Comparison of ENCODE assay signal across 24 cellular contexts in genomic region chr7:30022991-30023390, GRCh38. TPM values are rescaled to one million over a fixed set of nuclear protein-coding genes. Genes with fewer than 3 reads are reported as not detected.
DNase-seq lines count a peak whose midpoint lies in the region; ATAC-seq, FAIRE-seq and TF ChIP-seq lines count a peak whose summit lies in the region.
"Had no signal": no experiment of that assay in that cellular context is flagged by ENCODE, and none has a peak within 500 bp of the region (broad histone marks: within the 10 kb centered on the region; RNA-seq: fewer than 3 reads in every experiment).

No MANE protein-coding gene starts in this region.

- CTCF ChIA-PET in WTC11 (lab: Charles Lee) = interaction anchor here (0.8 kb wide), 1 partner anchor 11 kb away, joined by 3 read pairs; no protein-coding TSS in a partner anchor
- CTCF ChIA-PET in Calu3 (lab: Charles Lee) = no interaction called here

- TF ChIP-seq EP300 in transverse colon (IDR thresholded peaks at IDR 0.05; ENCODE audit: low read depth) = no peak

- dilution Hi-C loops in keratinocyte (cut with MboI; ENCODE audit: extremely low pct_ligation_motif_present, low sequenced_read_pairs) = no loop called here

- no peak overlapping the region for H3K27ac Mint-ChIP-seq in WTC11
- no peak overlapping the region for H3K27ac Mint-ChIP-seq in Calu3 (ENCODE audit: unreplicated experiment)
- H3K27ac Mint-ChIP-seq: B cell; CD4-positive, alpha-beta T cell; H9 had no signal

- in situ Hi-C loops in transverse colon (cut with MboI; ENCODE audit: low pct_ligation_motif_present in 1 of 4, low pct_unique_long_range_greater_than_20kb in 1 of 4, low sequenced_read_pairs in 3 of 4) = no loop called here

- no TSS peak for BruUV-seq in Calu3 (replicated peaks; lab: Mats Ljungman, UMichigan)

- POLR2A ChIA-PET in WTC11 (lab: Charles Lee) = no interaction called here

- H3K27me3 Mint-ChIP-seq in WTC11 (ENCODE audit: low read depth) (no peaks in the 10 kb centered on the region), Calu3 (ENCODE audit: unreplicated experiment) (no peaks in the 10 kb centered on the region)
- H3K27me3 Mint-ChIP-seq: B cell; CD4-positive, alpha-beta T cell had no signal

- no peak for FAIRE-seq in keratinocyte (lab: Jason Lieb, UNC)
- FAIRE-seq: A204.1 had no signal

- H3K4me1 Mint-ChIP-seq in WTC11 (peaks cover 30% of the 10 kb centered on the region), Calu3 (ENCODE audit: low read depth, unreplicated experiment) (peaks cover 45% of the 10 kb centered on the region)

- no peaks in the 10 kb centered on the region for H4K20me1 ChIP-seq in BLaER1 treated with 17β-estradiol and CSF1 and Interleukin-3, amounts not matched to agents 10 nM and 100 nM
- no peaks in the 10 kb centered on the region for H4K20me1 ChIP-seq in keratinocyte (ENCODE audit: control insufficient read depth, extremely low read depth, insufficient read depth, low read length)

- peaks cover 6 to 22% (median 13%) of the 10 kb centered on the region in 11 experiments; a peak in 20 of 22 replicates for H3K36me3 ChIP-seq in BLaER1 treated with 17β-estradiol and CSF1 and Interleukin-3, amounts not matched to agents 10 nM and 100 nM
- H3K36me3 ChIP-seq in keratinocyte (ENCODE audit: control insufficient read depth in 2 of 2, extremely low read depth in 1 of 2, insufficient read depth in 2 of 2, low read length in 2 of 2) (peaks cover 0 to 5% of the 10 kb centered on the region in 2 experiments), transverse colon (peaks cover 0 to 6% (median 2%) of the 10 kb centered on the region in 4 donors)

- H3K9me3 Mint-ChIP-seq in WTC11 = no peaks in the 10 kb centered on the region
- no peaks in the 10 kb centered on the region for H3K9me3 Mint-ChIP-seq in Calu3 (ENCODE audit: low read depth, unreplicated experiment)
- H3K9me3 Mint-ChIP-seq: CD4-positive, alpha-beta T cell; H9 had no signal

- H3K4me3 Mint-ChIP-seq in WTC11 = peak overlapping the region; percentile 40; the same call in 1 of the 2 replicates
- no peak overlapping the region for H3K4me3 Mint-ChIP-seq in Calu3 (ENCODE audit: low read depth, unreplicated experiment)
- H3K4me3 Mint-ChIP-seq: B cell, H9 had no signal

- no peak for ATAC-seq in WTC11

- no peak overlapping the region for H3K27ac ChIP-seq in BLaER1 treated with 17β-estradiol and CSF1 and Interleukin-3, amounts not matched to agents 10 nM and 100 nM
- H3K27ac ChIP-seq in keratinocyte (ENCODE audit: control insufficient read depth, insufficient read depth, low read length) (no peak overlapping the region), transverse colon (no peak overlapping the region)
- H3K27ac ChIP-seq: PC-9, SK-N-MC had no signal

- intact Hi-C loops in transverse colon (cut with DNase I; ENCODE audit: low total_unique reads) = no loop called here
- intact Hi-C loops in Calu3 (cut with micrococcal nuclease; ENCODE audit: unreplicated experiment) = no loop called here

- no peak overlapping the region for H3K4me3 ChIP-seq in BLaER1 treated with 17β-estradiol and CSF1 and Interleukin-3, amounts not matched to agents 10 nM and 100 nM
- 0 out of 2 replicates have a peak overlapping the region, but pooled peaks have one; percentile 4 for H3K4me3 ChIP-seq in HFF-Myc (replicated peaks; ENCODE audit: low read depth, low read length)
- no peak overlapping the region for H3K4me3 ChIP-seq in keratinocyte (ENCODE audit: control insufficient read depth in 2 of 3, extremely low read depth in 1 of 3, insufficient read depth in 2 of 3, low read depth in 1 of 3, low read length in 3 of 3)
- H3K4me3 ChIP-seq in transverse colon = no peak overlapping the region
- H3K4me3 ChIP-seq: PC-9, SK-N-MC had no signal

- 0 out of 22 replicates have a peak, but pooled peaks cover 0 to 7% (median 0%) of the 10 kb centered on the region in 11 experiments for H3K9me3 ChIP-seq in BLaER1 treated with 17β-estradiol and CSF1 and Interleukin-3, amounts not matched to agents 10 nM and 100 nM (replicated peaks in 1 of 11)
- no peaks in the 10 kb centered on the region for H3K9me3 ChIP-seq in keratinocyte (ENCODE audit: control insufficient read depth, low read depth, low read length)
- H3K9me3 ChIP-seq in transverse colon = no peaks in the 10 kb centered on the region

- H3K36me3 Mint-ChIP-seq in WTC11 = peaks cover 21% of the 10 kb centered on the region
- H3K36me3 Mint-ChIP-seq in Calu3 (ENCODE audit: insufficient read depth, unreplicated experiment) = peaks cover 6% of the 10 kb centered on the region

- no peak overlapping the region for H3K9ac ChIP-seq in BLaER1 treated with 17β-estradiol and CSF1 and Interleukin-3, amounts not matched to agents 10 nM and 100 nM
- H3K9ac ChIP-seq in keratinocyte (ENCODE audit: control insufficient read depth, extremely low read depth, insufficient read depth, low read length) = no peak overlapping the region

- no peak overlapping the region for H2AFZ ChIP-seq in keratinocyte (ENCODE audit: control insufficient read depth, low read length)
- H2AFZ ChIP-seq: PC-9 had no signal

- TF ChIP-seq POLR2A in transverse colon (IDR thresholded peaks at IDR 0.05) = no peak

- peaks cover 18 to 36% (median 27%) of the 10 kb centered on the region in 10 experiments for H3K4me1 ChIP-seq in BLaER1 treated with 17β-estradiol and CSF1 and Interleukin-3, amounts not matched to agents 10 nM and 100 nM
- peaks cover 22% of the 10 kb centered on the region for H3K4me1 ChIP-seq in keratinocyte (ENCODE audit: control insufficient read depth, extremely low read depth, insufficient read depth, low read length)
- peaks cover 0 to 41% (median 27%) of the 10 kb centered on the region in 4 donors for H3K4me1 ChIP-seq in transverse colon

- H3K9me1 ChIP-seq in keratinocyte (ENCODE audit: control insufficient read depth, extremely low read depth, insufficient read depth, low read length) = no peaks in the 10 kb centered on the region

- peaks cover 33% of the 10 kb centered on the region for H3K79me2 ChIP-seq in keratinocyte (ENCODE audit: control insufficient read depth, insufficient read depth, low read length)

- H3K4me2 ChIP-seq in BLaER1 treated with 17β-estradiol and CSF1 and Interleukin-3, amounts not matched to agents 10 nM and 100 nM = peak overlapping the region in 8 of 11 experiments; percentile 13 to 94 (median 91); a peak in 5 of 22 replicates
- H3K4me2 ChIP-seq in keratinocyte (ENCODE audit: control insufficient read depth, extremely low read depth, insufficient read depth, low read depth, low read length) = peak overlapping the region; percentile 15
- H3K4me2 ChIP-seq: PC-9 had no signal

- no peaks in the 10 kb centered on the region for H3K27me3 ChIP-seq in BLaER1 treated with 17β-estradiol and CSF1 and Interleukin-3, amounts not matched to agents 10 nM and 100 nM
- no peaks in the 10 kb centered on the region for H3K27me3 ChIP-seq in keratinocyte (ENCODE audit: control insufficient read depth, extremely low read depth, insufficient read depth, low read length)
- no peaks in the 10 kb centered on the region for H3K27me3 ChIP-seq in transverse colon

- DNase-seq in HFF-Myc (ENCODE audit: extremely low read depth, low read depth) = no peak
- no peak for DNase-seq in WTC11 (ENCODE audit: low spot score)
- no peak for DNase-seq in keratinocyte (ENCODE audit: low read depth, low spot score)
- DNase-seq in NCI-H2081 (lab: John Stamatoyannopoulos, UW) = no peak
- no peak for DNase-seq in transverse colon
- no peak for DNase-seq in NCI-H774 (lab: John Stamatoyannopoulos, UW)
- no peak for DNase-seq in Calu3
- DNase-seq: CD4-positive, alpha-beta T cell; COR-L47; GDM1; H9; KG1; NCI-H1694; NCI-H2081 treated with DMSO at 0.1 percent for 48 hours; NCI-H2171 treated with DMSO at 0.1 percent for 48 hours; NCI-H446; NCI-H526; PC-9; RPMI8226; SHP77 had no signal

- no peak for TF ChIP-seq CTCF in HFF-Myc (IDR thresholded peaks at IDR 0.05; ENCODE audit: low read depth, low read length, missing control alignments)
- TF ChIP-seq CTCF in WTC11 (IDR thresholded peaks at IDR 0.05) = no peak
- no peak for TF ChIP-seq CTCF in keratinocyte (optimal IDR thresholded peaks at IDR 0.05 in 1 of 3, IDR thresholded peaks at IDR 0.05 in 1 of 3, conservative IDR thresholded peaks at IDR 0.05 in 1 of 3; ENCODE audit: extremely low read depth in 1 of 3, insufficient read depth in 2 of 3, low read length in 3 of 3)
- no peak for TF ChIP-seq CTCF in transverse colon (IDR thresholded peaks at IDR 0.05)
- no peak for TF ChIP-seq CTCF in Calu3 (IDR thresholded peaks at IDR 0.05; ENCODE audit: unreplicated experiment)

RNA-seq across cellular contexts. Expression of gene FKBP14, which starts 3.5 kb away (rescaled TPM):
- total RNA-seq in WTC11 (2021) = 18.1 to 23.0 TPM (median 19.2 TPM) in 3 replicates
- 16.0 to 24.5 TPM (median 18.3 TPM) in 3 replicates for polyA plus RNA-seq in keratinocyte
- 5.0 TPM for polyA plus RNA-seq in keratinocyte (2011; ENCODE audit: low read depth)
- polyA plus RNA-seq in keratinocyte (2011; cell fraction: cytosol; rRNA removed) = 7.7 and 13.9 TPM in 2 replicates
- polyA plus RNA-seq in keratinocyte (2011; cell fraction: nucleus; rRNA removed) = 27.9 and 33.7 TPM in 2 replicates
- polyA plus RNA-seq in keratinocyte (2012; ENCODE audit: low replicate concordance) = 7.2 and 12.3 TPM in 2 replicates
- polyA minus RNA-seq in keratinocyte = 2.7 to 14.4 TPM (median 10.8 TPM) in 3 replicates
- polyA minus RNA-seq in keratinocyte (2011; cell fraction: cytosol; rRNA and poly(A)+ RNA removed) = 6.1 TPM
- polyA minus RNA-seq in keratinocyte (2011; cell fraction: nucleus; rRNA and poly(A)+ RNA removed) = 16.2 and 33.8 TPM in 2 replicates
- 10 to 100 TPM in 2 of 4 donors, 1 to 10 TPM in 1, under 1 TPM in 1; 0.75 to 12.7 (median 9.6) TPM for total RNA-seq in transverse colon
- total RNA-seq in Calu3 (2022) = 26.2 and 30.5 TPM in 2 replicates

RNA-seq across cellular contexts. Expression of gene PLEKHA8, which starts 5.2 kb away (rescaled TPM):
- total RNA-seq in WTC11 (2021) = 38.1 to 40.1 TPM (median 38.6 TPM) in 3 replicates
- 5.7 to 9.6 TPM (median 6.0 TPM) in 3 replicates for polyA plus RNA-seq in keratinocyte
- polyA plus RNA-seq in keratinocyte (2011; ENCODE audit: low read depth) = 7.5 TPM
- polyA plus RNA-seq in keratinocyte (2011; cell fraction: cytosol; rRNA removed) = 3.7 and 6.8 TPM in 2 replicates
- polyA plus RNA-seq in keratinocyte (2011; cell fraction: nucleus; rRNA removed) = 8.2 and 10.6 TPM in 2 replicates
- polyA plus RNA-seq in keratinocyte (2012; ENCODE audit: low replicate concordance) = 5.4 and 6.4 TPM in 2 replicates
- polyA minus RNA-seq in keratinocyte = 3.1 to 14.9 TPM (median 8.6 TPM) in 3 replicates
- polyA minus RNA-seq in keratinocyte (2011; cell fraction: cytosol; rRNA and poly(A)+ RNA removed) = 5.6 TPM
- 11.3 and 23.2 TPM in 2 replicates for polyA minus RNA-seq in keratinocyte (2011; cell fraction: nucleus; rRNA and poly(A)+ RNA removed)
- total RNA-seq in transverse colon = 10 to 100 TPM in 3 of 4 donors, 1 to 10 TPM in 1; 6.6 to 16.4 (median 13.1) TPM
- 25.0 and 27.6 TPM in 2 replicates for total RNA-seq in Calu3 (2022)

RNA-seq across cellular contexts. Expression of gene SCRN1, which starts 33.4 kb away (rescaled TPM):
- total RNA-seq in WTC11 (2021) = 96.2 to 105 TPM (median 101 TPM) in 3 replicates
- 46.0 to 58.2 TPM (median 52.3 TPM) in 3 replicates for polyA plus RNA-seq in keratinocyte
- 9.3 TPM for polyA plus RNA-seq in keratinocyte (2011; ENCODE audit: low read depth)
- polyA plus RNA-seq in keratinocyte (2011; cell fraction: cytosol; rRNA removed) = 45.2 and 58.7 TPM in 2 replicates
- 43.3 and 44.2 TPM in 2 replicates for polyA plus RNA-seq in keratinocyte (2011; cell fraction: nucleus; rRNA removed)
- polyA plus RNA-seq in keratinocyte (2012; ENCODE audit: low replicate concordance) = 13.3 and 53.9 TPM in 2 replicates
- 41.5 to 78.1 TPM (median 63.6 TPM) in 3 replicates for polyA minus RNA-seq in keratinocyte
- 54.3 TPM for polyA minus RNA-seq in keratinocyte (2011; cell fraction: cytosol; rRNA and poly(A)+ RNA removed)
- polyA minus RNA-seq in keratinocyte (2011; cell fraction: nucleus; rRNA and poly(A)+ RNA removed) = 30.2 and 54.1 TPM in 2 replicates
- total RNA-seq in transverse colon = 10 to 100 TPM; 15.0 to 24.5 (median 17.3) TPM
- total RNA-seq in Calu3 (2022) = 116 and 130 TPM in 2 replicates
